Comparison of ENCODE assay signal across 28 cellular contexts in the genomic region with DNA sequence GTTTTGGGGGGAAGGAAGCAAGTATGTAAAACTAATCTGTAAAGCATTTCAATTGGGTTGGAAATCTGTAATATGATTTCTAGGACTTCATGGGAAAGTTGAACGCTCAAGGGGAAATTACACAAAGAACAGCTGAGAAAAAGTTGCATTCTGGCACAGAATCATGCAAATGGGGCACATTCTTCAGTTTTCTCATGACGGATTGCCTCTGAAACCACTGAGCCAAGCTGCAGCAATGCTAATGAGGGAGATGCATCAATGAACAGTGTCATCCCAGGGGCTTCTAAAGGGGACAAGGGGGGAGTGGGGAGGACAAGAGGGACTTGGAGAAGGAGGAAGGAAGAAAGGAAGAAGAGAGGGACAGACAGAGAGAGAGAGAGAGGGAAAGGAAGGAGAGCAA.
A peak's percentile ranks its signal among the peaks of the same experiment; 100 is the strongest.
DNase-seq lines count a peak whose midpoint lies in the region; ATAC-seq and TF ChIP-seq lines count a peak whose summit lies in the region.
"Had no signal": no experiment of that assay in that cellular context is flagged by ENCODE, and none has a peak within 500 bp of the region (broad histone marks: within the 10 kb centered on the region; RNA-seq: fewer than 3 reads in every experiment).

No MANE protein-coding gene starts in this region.

- H3K27ac Mint-ChIP-seq in endodermal cell = no peak overlapping the region
- H3K27ac Mint-ChIP-seq in neural progenitor cell = peak overlapping the region; percentile 98
- H3K27ac Mint-ChIP-seq: CD8-positive, alpha-beta memory T cell; natural killer cell treated with Interleukin-12 subunit alpha and Interleukin-12 subunit beta and Interleukin-15 and Interleukin-18, amount 100 ng/mL, for 72 hours had no signal

- DNase-seq in NAMALWA (ENCODE audit: low spot score) (peak; percentile 49), endodermal cell (no peak), neural progenitor cell (ENCODE audit: low spot score) (peak; percentile 73), Peyer's patch (no peak), right cardiac atrium (no peak), NCI-H1092 treated with DMSO at 0.1 percent for 48 hours (lab: John Stamatoyannopoulos, UW) (no peak)
- DNase-seq: activated CD4-positive, alpha-beta T cell treated with anti-CD3 and anti-CD28 coated beads, Interleukin-2, amount 50 U/mL, for 4 hours; activated naive CD4-positive, alpha-beta T cell treated with Interleukin-2 at 50 U/mL for 16 hours; adrenal gland; CD8-positive, alpha-beta memory T cell; colonic mucosa; DMS 273 treated with DMSO at 0.1 percent for 48 hours; esophagus squamous epithelium; KBM-7; left ventricle myocardium inferior; MG63; NCI-H1436 treated with DMSO at 0.1 percent for 48 hours; NCI-H2107; NCI-H774; stimulated activated naive CD8-positive, alpha-beta T cell treated with anti-CD3 and anti-CD28 coated beads, Interleukin-15, Interleukin-2, amounts not matched to agents 100 U/mL and 50 U/mL, for 24 hours had no signal

- H3K4me3 Mint-ChIP-seq in endodermal cell (no peak overlapping the region), neural progenitor cell (peak overlapping the region; percentile 49)
- H3K4me3 Mint-ChIP-seq: CD8-positive, alpha-beta memory T cell; natural killer cell treated with Interleukin-12 subunit alpha and Interleukin-12 subunit beta and Interleukin-15 and Interleukin-18, amount 100 ng/mL, for 72 hours had no signal

- H3K9me3 ChIP-seq in BLaER1 = no peaks in the 10 kb centered on the region; the same call in 1 of the 2 replicates
- H3K9me3 ChIP-seq in endodermal cell (ENCODE audit: control insufficient read depth, low read length) = no peaks in the 10 kb centered on the region
- no peaks in the 10 kb centered on the region for H3K9me3 ChIP-seq in neural progenitor cell (ENCODE audit: low read depth)
- no peaks in the 10 kb centered on the region for H3K9me3 ChIP-seq in Peyer's patch
- no peaks in the 10 kb centered on the region for H3K9me3 ChIP-seq in right cardiac atrium (ENCODE audit: control insufficient read depth, low read length)
- H3K9me3 ChIP-seq: adrenal gland, colonic mucosa, esophagus squamous epithelium, gastroesophageal sphincter, HAP-1, left ventricle myocardium inferior, MG63, thoracic aorta, vagina had no signal

- H3K9ac ChIP-seq in BLaER1 = no peak overlapping the region
- no peak overlapping the region for H3K9ac ChIP-seq in endodermal cell (ENCODE audit: extremely low read depth, low read length, poor library complexity, severe bottlenecking)
- peak overlapping the region; percentile 14 for H3K9ac ChIP-seq in neural progenitor cell

- TF ChIP-seq CTCF in endodermal cell (conservative IDR thresholded peaks at IDR 0.05) = no peak
- no peak for TF ChIP-seq CTCF in neural progenitor cell (IDR thresholded peaks at IDR 0.05)
- TF ChIP-seq CTCF in Peyer's patch (IDR thresholded peaks at IDR 0.05) = no peak

- peaks cover 49% of the 10 kb centered on the region for H3F3A ChIP-seq in neural progenitor cell (ENCODE audit: low read depth)

- H3K27me3 ChIP-seq in BLaER1 (no peaks in the 10 kb centered on the region), endodermal cell (ENCODE audit: control insufficient read depth, insufficient read depth, low read length, poor library complexity, severe bottlenecking) (no peaks in the 10 kb centered on the region), neural progenitor cell (no peaks in the 10 kb centered on the region), Peyer's patch (no peaks in the 10 kb centered on the region), right cardiac atrium (ENCODE audit: control insufficient read depth, insufficient read depth) (no peaks in the 10 kb centered on the region)
- H3K27me3 ChIP-seq: adrenal gland, colonic mucosa, esophagus squamous epithelium, vagina had no signal

- no peaks in the 10 kb centered on the region for H3K79me2 ChIP-seq in neural progenitor cell (ENCODE audit: low read depth)

- H3K4me1 ChIP-seq in BLaER1 = peaks cover 12% of the 10 kb centered on the region
- no peaks in the 10 kb centered on the region for H3K4me1 ChIP-seq in endodermal cell (ENCODE audit: control insufficient read depth, insufficient read depth, low read length)
- H3K4me1 ChIP-seq in neural progenitor cell = peaks cover 77% of the 10 kb centered on the region
- H3K4me1 ChIP-seq in Peyer's patch = no peaks in the 10 kb centered on the region
- H3K4me1 ChIP-seq in right cardiac atrium (ENCODE audit: control insufficient read depth, insufficient read depth, low read length) = no peaks in the 10 kb centered on the region
- H3K4me1 ChIP-seq: adrenal gland, colonic mucosa, esophagus squamous epithelium, gastroesophageal sphincter, HAP-1, left ventricle myocardium inferior, vagina had no signal

- 41 to 63% methylated on average over 2 of the region's 2 CpGs for WGBS in endodermal cell (ENCODE audit: insufficient coverage in 1 of 2, insufficient read length in 1 of 2), 2 experiments
- 32% methylated on average over 2 of the region's 2 CpGs for WGBS in right cardiac atrium

- ATAC-seq in right cardiac atrium (no peak), GM18505 (IDR thresholded peaks at IDR 0.05; ENCODE audit: unreplicated experiment) (no peak)
- ATAC-seq: gastroesophageal sphincter; natural killer cell treated with Interleukin-12 subunit alpha and Interleukin-12 subunit beta and Interleukin-15 and Interleukin-18, amount 100 ng/mL, for 72 hours; stimulated activated naive CD8-positive, alpha-beta T cell treated with anti-CD3 and anti-CD28 coated beads, Interleukin-15, Interleukin-2, amounts not matched to agents 100 U/mL and 50 U/mL, for 24 hours had no signal

- intact Hi-C loops in right cardiac atrium (cut with DNase I) = no loop called here

- H3K36me3 Mint-ChIP-seq in endodermal cell (ENCODE audit: low read depth) = no peaks in the 10 kb centered on the region
- H3K36me3 Mint-ChIP-seq in neural progenitor cell = no peaks in the 10 kb centered on the region
- H3K36me3 Mint-ChIP-seq: CD8-positive, alpha-beta memory T cell; natural killer cell treated with Interleukin-12 subunit alpha and Interleukin-12 subunit beta and Interleukin-15 and Interleukin-18, amount 100 ng/mL, for 72 hours had no signal

- H4K20me1 ChIP-seq in BLaER1 (no peaks in the 10 kb centered on the region), neural progenitor cell (ENCODE audit: low read depth) (no peaks in the 10 kb centered on the region)

- H3K4me3 ChIP-seq in BLaER1 = no peak overlapping the region
- no peak overlapping the region for H3K4me3 ChIP-seq in endodermal cell (ENCODE audit: low read length)
- H3K4me3 ChIP-seq in neural progenitor cell = no peak overlapping the region
- no peak overlapping the region for H3K4me3 ChIP-seq in Peyer's patch
- H3K4me3 ChIP-seq in right cardiac atrium (ENCODE audit: low read length) = no peak overlapping the region
- H3K4me3 ChIP-seq: adrenal gland, colonic mucosa, esophagus squamous epithelium, gastroesophageal sphincter, HAP-1, left ventricle myocardium inferior, MG63, thoracic aorta, vagina had no signal

- H3K27me3 Mint-ChIP-seq in endodermal cell (ENCODE audit: insufficient read depth) (no peaks in the 10 kb centered on the region), neural progenitor cell (ENCODE audit: insufficient read depth, low read depth) (no peaks in the 10 kb centered on the region)
- H3K27me3 Mint-ChIP-seq: CD8-positive, alpha-beta memory T cell had no signal

- H3K27ac ChIP-seq in BLaER1 (no peak overlapping the region), endodermal cell (ENCODE audit: low read depth, low read length) (peak overlapping the region; percentile 92), neural progenitor cell (peak overlapping the region; percentile 99), Peyer's patch (no peak overlapping the region), right cardiac atrium (ENCODE audit: low read length) (no peak overlapping the region)
- H3K27ac ChIP-seq: adrenal gland, colonic mucosa, esophagus squamous epithelium, gastroesophageal sphincter, left ventricle myocardium inferior, RWPE1, thoracic aorta, vagina had no signal

- H2AFZ ChIP-seq in neural progenitor cell (replicated peaks) = no peak overlapping the region

- H3K9me3 Mint-ChIP-seq in endodermal cell (no peaks in the 10 kb centered on the region), neural progenitor cell (no peaks in the 10 kb centered on the region)
- H3K9me3 Mint-ChIP-seq: CD8-positive, alpha-beta memory T cell had no signal

- TF ChIP-seq POLR2A in Peyer's patch (IDR thresholded peaks at IDR 0.05) = no peak
- no peak for TF ChIP-seq POLR2A in GM18505 (IDR thresholded peaks at IDR 0.05; ENCODE audit: borderline replicate concordance, extremely low read depth, insufficient read depth, insufficient read length)

- H3K36me3 ChIP-seq in BLaER1 = no peaks in the 10 kb centered on the region
- H3K36me3 ChIP-seq in endodermal cell (ENCODE audit: control insufficient read depth, insufficient read depth, low read length) = no peaks in the 10 kb centered on the region
- H3K36me3 ChIP-seq in neural progenitor cell = no peaks in the 10 kb centered on the region
- no peaks in the 10 kb centered on the region for H3K36me3 ChIP-seq in Peyer's patch
- H3K36me3 ChIP-seq: adrenal gland, colonic mucosa, esophagus squamous epithelium, gastroesophageal sphincter, HAP-1, left ventricle myocardium inferior, MG63, thoracic aorta, vagina had no signal

- H3K4me2 ChIP-seq in BLaER1 (peak overlapping the region; percentile 50), neural progenitor cell (peak overlapping the region; percentile 70)

- H3K4me1 Mint-ChIP-seq in endodermal cell (peaks cover 16% of the 10 kb centered on the region), neural progenitor cell (peaks cover 59% of the 10 kb centered on the region)
- H3K4me1 Mint-ChIP-seq: CD8-positive, alpha-beta memory T cell had no signal

Comparison
In these comparisons a context has a peak if more than half of its experiments do, and no peak if none do; other contexts are left out.
1. H3K27ac ChIP-seq: peak in endodermal cell (single experiment) and neural progenitor cell (single experiment); none in BLaER1 (single experiment), Peyer's patch (0 of 4) and right cardiac atrium (single experiment).
2. DNase-seq: peak in NAMALWA (single experiment) and neural progenitor cell (single experiment); none in endodermal cell (single experiment), Peyer's patch (0 of 3), right cardiac atrium (0 of 3) and NCI-H1092 treated with DMSO at 0.1 percent for 48 hours (single experiment).